26 cellular contexts compared by ENCODE assay signal in genomic region chr16:64920211-64920610, GRCh38.
"Had no signal": no experiment of that assay in that cellular context is flagged by ENCODE, and none has a peak within 500 bp of the region (broad histone marks: within the 10 kb centered on the region; RNA-seq: fewer than 3 reads in every experiment).

No MANE protein-coding gene starts in this region.

- H2AFZ ChIP-seq: parathyroid adenoma had no signal

- H3K36me3 ChIP-seq: breast epithelium, esophagus muscularis mucosa, left ventricle myocardium inferior, right atrium auricular region, uterus had no signal

- H3K9ac ChIP-seq: parathyroid adenoma had no signal

- H3K4me1 ChIP-seq: breast epithelium, esophagus muscularis mucosa, left ventricle myocardium inferior, parathyroid adenoma, psoas muscle, right atrium auricular region, testis, uterus had no signal

- H3K79me2 ChIP-seq: parathyroid adenoma had no signal

- DNase-seq: activated CD4-positive, alpha-beta memory T cell treated with anti-CD3 and anti-CD28 coated beads for 36 hours; activated CD4-positive, alpha-beta T cell treated with anti-CD3 and anti-CD28 coated beads, Interleukin-2, amount 10 ng/mL, durations not matched to agents 24 days and 14 days; activated CD4-positive, CD25-positive, alpha-beta regulatory T cell treated with anti-CD3 and anti-CD28 coated beads, Interleukin-2, amount 50 U/mL, for 72 hours; activated CD8-positive, alpha-beta memory T cell treated with anti-CD3 and anti-CD28 coated beads, Interleukin-2, amount 50 U/mL, for 4 hours; activated effector memory CD4-positive, alpha-beta T cell treated with anti-CD3 and anti-CD28 coated beads, Interleukin-2, amount 50 U/mL, for 16 hours; activated naive CD4-positive, alpha-beta T cell treated with anti-CD3 and anti-CD28 coated beads for 36 hours; activated naive CD8-positive, alpha-beta T cell treated with anti-CD3 and anti-CD28 coated beads, Interleukin-2, amount 10 ng/mL, durations not matched to agents 7 days and 5 days; activated T-cell treated with anti-CD3 and anti-CD28 coated beads, Interleukin-2, amount 50 U/mL, for 1 hour; amygdala; central memory CD4-positive, alpha-beta T cell; islet precursor cell; left ventricle myocardium inferior; mucosa of descending colon; nucleus accumbens; psoas muscle; stimulated activated CD4-positive, alpha-beta T cell treated with anti-CD3 and anti-CD28 coated beads, Interleukin-12 subunit alpha, Interleukin-12 subunit beta, amount 100 ng/mL, for 4 hours; stimulated activated CD4-positive, alpha-beta T cell treated with anti-CD3 and anti-CD28 coated beads, Interleukin-4, amount 100 ng/mL, for 1 hour; stimulated activated naive CD8-positive, alpha-beta T cell treated with anti-CD3 and anti-CD28 coated beads, Interleukin-15, Interleukin-2, amounts not matched to agents 100 U/mL and 50 U/mL, for 24 hours; T1000; testis; uterus had no signal

- H3K27ac ChIP-seq: breast epithelium, esophagus muscularis mucosa, left ventricle myocardium inferior, parathyroid adenoma, psoas muscle, right atrium auricular region, testis, uterus had no signal

- H3K4me3 ChIP-seq: breast epithelium, esophagus muscularis mucosa, left ventricle myocardium inferior, lung, mucosa of descending colon, psoas muscle, right atrium auricular region, testis, uterus had no signal

- H3K27me3 ChIP-seq: breast epithelium, esophagus muscularis mucosa, right atrium auricular region, testis, uterus had no signal

- ATAC-seq: mucosa of descending colon; psoas muscle; stimulated activated naive CD8-positive, alpha-beta T cell treated with anti-CD3 and anti-CD28 coated beads, Interleukin-15, Interleukin-2, amounts not matched to agents 100 U/mL and 50 U/mL, for 24 hours had no signal

- H3K9me3 ChIP-seq: breast epithelium, esophagus muscularis mucosa, left ventricle myocardium inferior, mucosa of descending colon, psoas muscle, right atrium auricular region, testis, uterus had no signal
